Comparison of ENCODE assay signal across 9 cellular contexts in the genomic region with DNA sequence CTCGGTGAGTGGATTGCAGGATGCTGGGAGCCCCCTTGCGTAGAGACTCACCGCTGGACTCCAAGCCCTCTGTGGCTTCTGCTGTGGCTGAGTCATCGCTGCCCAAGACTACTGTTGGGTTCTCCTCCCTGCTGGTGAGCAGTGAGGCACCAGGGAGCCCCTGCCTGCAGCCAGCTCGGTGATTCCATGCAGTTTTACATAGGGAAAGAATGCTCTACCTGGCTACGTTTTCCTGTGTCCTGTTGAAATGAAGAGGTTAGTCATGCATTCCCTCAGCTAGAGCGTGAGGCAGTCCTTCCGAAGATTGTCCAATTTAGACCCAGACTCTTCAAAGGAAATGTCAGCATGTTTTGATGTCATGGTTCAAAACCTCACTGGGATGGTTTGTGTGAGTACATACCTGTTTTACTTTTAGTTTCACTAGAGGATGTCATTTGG.
DNase-seq lines count a peak whose midpoint lies in the region; ATAC-seq lines count a peak whose summit lies in the region.
"Had no signal": no experiment of that assay in that cellular context is flagged by ENCODE, and none has a peak within 500 bp of the region (broad histone marks: within the 10 kb centered on the region; RNA-seq: fewer than 3 reads in every experiment).

No MANE protein-coding gene starts in this region.

- H3K27me3 Mint-ChIP-seq in central memory CD8-positive, alpha-beta T cell = no peaks in the 10 kb centered on the region
- no peaks in the 10 kb centered on the region for H3K27me3 Mint-ChIP-seq in stimulated activated naive CD8-positive, alpha-beta T cell treated with anti-CD3 and anti-CD28 coated beads, Interleukin-15, amount 100 ng/mL, for 72 hours

- H3K36me3 Mint-ChIP-seq in central memory CD8-positive, alpha-beta T cell (ENCODE audit: insufficient read depth) = peaks cover 18% of the 10 kb centered on the region

- ATAC-seq in GM21723 (IDR thresholded peaks at IDR 0.05; ENCODE audit: unreplicated experiment) (peak; percentile 51), GM21737 (IDR thresholded peaks at IDR 0.05; ENCODE audit: unreplicated experiment) (no peak), HG02678 (IDR thresholded peaks at IDR 0.05; ENCODE audit: unreplicated experiment) (no peak)
- peak; percentile 72 for ATAC-seq in central memory CD8-positive, alpha-beta T cell (replicated peaks; ENCODE audit: extremely low read depth, poor library complexity, severe bottlenecking)
- peak; percentile 79 for ATAC-seq in stimulated activated naive CD8-positive, alpha-beta T cell treated with anti-CD3 and anti-CD28 coated beads, Interleukin-15, amount 100 ng/mL, for 72 hours

- DNase-seq in SW480 (ENCODE audit: low spot score) (peak; percentile 84), posterior cingulate gyrus (no peak)
- DNase-seq in central memory CD8-positive, alpha-beta T cell (ENCODE audit: low spot score in 2 of 2) = no peak
- peak; percentile 38 to 65 for DNase-seq in stimulated activated naive CD8-positive, alpha-beta T cell treated with anti-CD3 and anti-CD28 coated beads, Interleukin-15, amount 100 ng/mL, for 72 hours

- H3K27ac ChIP-seq in BLaER1 = no peak overlapping the region

- intact Hi-C loops in posterior cingulate gyrus (cut with DNase I) = no loop called here

- peak overlapping the region; percentile 59 for H3K4me3 Mint-ChIP-seq in central memory CD8-positive, alpha-beta T cell
- peak overlapping the region; percentile 77 to 85 for H3K4me3 Mint-ChIP-seq in stimulated activated naive CD8-positive, alpha-beta T cell treated with anti-CD3 and anti-CD28 coated beads, Interleukin-15, amount 100 ng/mL, for 72 hours
- H3K4me3 Mint-ChIP-seq: brain had no signal

- H3K4me2 ChIP-seq in BLaER1 = peak overlapping the region; percentile 40

- H3K4me1 ChIP-seq in BLaER1 = peaks cover 59% of the 10 kb centered on the region

- H4K20me1 ChIP-seq in BLaER1 = peaks cover 91% of the 10 kb centered on the region

- no peaks in the 10 kb centered on the region for H3K9me3 ChIP-seq in BLaER1

- no peaks in the 10 kb centered on the region for H3K27me3 ChIP-seq in BLaER1

- no peaks in the 10 kb centered on the region for H3K9me3 Mint-ChIP-seq in central memory CD8-positive, alpha-beta T cell
- H3K9me3 Mint-ChIP-seq in stimulated activated naive CD8-positive, alpha-beta T cell treated with anti-CD3 and anti-CD28 coated beads, Interleukin-15, amount 100 ng/mL, for 72 hours = peaks cover 0 to 5% of the 10 kb centered on the region in 2 donors

- H3K9ac ChIP-seq in BLaER1 = no peak overlapping the region

- peaks cover 20% of the 10 kb centered on the region; the same call in 1 of the 2 replicates for H3K36me3 ChIP-seq in BLaER1

- no peak overlapping the region for H3K4me3 ChIP-seq in BLaER1

- H3K27ac Mint-ChIP-seq in central memory CD8-positive, alpha-beta T cell (ENCODE audit: low read depth) = peak overlapping the region; percentile 86
- H3K27ac Mint-ChIP-seq in stimulated activated naive CD8-positive, alpha-beta T cell treated with anti-CD3 and anti-CD28 coated beads, Interleukin-15, amount 100 ng/mL, for 72 hours = peak overlapping the region; percentile 81 to 93
- H3K27ac Mint-ChIP-seq: brain had no signal

- H3K4me1 Mint-ChIP-seq in central memory CD8-positive, alpha-beta T cell = peaks cover 58% of the 10 kb centered on the region
- peaks cover 78% of the 10 kb centered on the region for H3K4me1 Mint-ChIP-seq in stimulated activated naive CD8-positive, alpha-beta T cell treated with anti-CD3 and anti-CD28 coated beads, Interleukin-15, amount 100 ng/mL, for 72 hours

Comparison
In these comparisons a context has a peak if more than half of its experiments do, and no peak if none do; other contexts are left out.
1. ATAC-seq: peak in GM21723 (single experiment), central memory CD8-positive, alpha-beta T cell (single experiment) and stimulated activated naive CD8-positive, alpha-beta T cell treated with anti-CD3 and anti-CD28 coated beads, Interleukin-15, amount 100 ng/mL, for 72 hours (single experiment); none in GM21737 (single experiment) and HG02678 (single experiment).
2. DNase-seq: peak in SW480 (single experiment) and stimulated activated naive CD8-positive, alpha-beta T cell treated with anti-CD3 and anti-CD28 coated beads, Interleukin-15, amount 100 ng/mL, for 72 hours (2 of 2); none in central memory CD8-positive, alpha-beta T cell (0 of 2) and posterior cingulate gyrus (0 of 10).